20 cellular contexts compared by ENCODE assay signal in the genomic region with DNA sequence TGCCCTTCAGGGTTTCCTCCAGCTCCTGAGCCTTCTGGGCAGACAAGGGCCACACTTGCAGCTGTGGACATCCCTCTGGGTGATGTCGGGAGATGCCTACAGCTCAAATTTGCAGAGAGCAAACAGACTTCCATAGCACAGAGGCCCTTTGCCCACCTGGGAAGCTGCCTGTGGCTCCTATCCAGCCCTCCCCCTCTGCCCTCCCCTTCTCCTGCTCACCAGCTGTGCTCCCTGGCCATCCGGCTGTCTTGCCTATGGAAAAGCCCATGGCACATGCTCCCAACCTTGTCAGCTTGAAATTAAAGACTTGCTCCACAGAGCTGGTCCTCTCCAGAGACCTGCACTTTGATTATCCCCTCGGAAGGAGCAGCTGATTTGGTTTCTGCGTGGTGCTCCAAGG.
A peak's percentile ranks its signal among the peaks of the same experiment; 100 is the strongest.
DNase-seq lines count a peak whose midpoint lies in the region; ATAC-seq, FAIRE-seq and TF ChIP-seq lines count a peak whose summit lies in the region.
"Had no signal": no experiment of that assay in that cellular context is flagged by ENCODE, and none has a peak within 500 bp of the region (broad histone marks: within the 10 kb centered on the region; RNA-seq: fewer than 3 reads in every experiment).

No MANE protein-coding gene starts in this region.

- DNase-seq in NCI-H1092 treated with DMSO at 0.1 percent for 48 hours (lab: John Stamatoyannopoulos, UW) (peak; percentile 23), NCI-H1092 (lab: John Stamatoyannopoulos, UW) (no peak), BE2C (peak; percentile 61), NCI-H146 treated with DMSO at 0.1 percent for 48 hours (lab: John Stamatoyannopoulos, UW; ENCODE audit: unreplicated experiment) (peak; percentile 51), H1 (ENCODE audit: low read depth in 1 of 2, low spot score in 2 of 2) (no peak), amniotic stem cell (lab: John Stamatoyannopoulos, UW) (no peak), kidney tubule cell (ENCODE audit: low spot score) (no peak)
- DNase-seq: 8988T; Calu3; CD8-positive, alpha-beta T cell; GM23248; HCEC 1CT; HFFc6; IMR-90 had no signal

- no peak overlapping the region for H3K56ac ChIP-seq in H1 (replicated peaks; ENCODE audit: insufficient read length, low read depth, low read length)

- H3K4me3 ChIP-seq in BE2C (ENCODE audit: low read depth, low read length) (no peak overlapping the region), H1 (ENCODE audit: extremely low read depth in 1 of 4, insufficient read depth in 2 of 4, low read depth in 3 of 4, low read length in 4 of 4) (no peak overlapping the region)
- H3K4me3 ChIP-seq: BLaER1 treated with 17β-estradiol and CSF1 and Interleukin-3, amounts not matched to agents 10 nM and 100 nM; GM23248 had no signal

- peak overlapping the region; percentile 57 for H4K8ac ChIP-seq in H1 (ENCODE audit: extremely low read depth, insufficient read depth, low read length)

- no peak for TF ChIP-seq CTCF in BE2C (IDR thresholded peaks at IDR 0.05; ENCODE audit: low read depth, low read length)
- no peak for TF ChIP-seq CTCF in H1 (IDR thresholded peaks at IDR 0.05; ENCODE audit: control extremely low read depth in 1 of 3, insufficient read depth in 1 of 3, low read depth in 1 of 3, low read length in 3 of 3)

- H3K27me3 ChIP-seq in BE2C (no peaks in the 10 kb centered on the region), H1 (replicated peaks in 1 of 4; ENCODE audit: control insufficient read depth in 3 of 4, extremely low read depth in 1 of 4, insufficient read depth in 3 of 4, low read length in 3 of 4) (no peaks in the 10 kb centered on the region)
- H3K27me3 ChIP-seq: BLaER1 treated with 17β-estradiol and CSF1 and Interleukin-3, amounts not matched to agents 10 nM and 100 nM had no signal

- WGBS in H1 (ENCODE audit: extremely low coverage in 1 of 2, insufficient coverage in 1 of 2, insufficient read length in 1 of 2, insufficient replicate concordance in 2 of 2, low coverage in 1 of 2, low lambda C conversion rate in 2 of 2, missing lambda C conversion rate in 1 of 2), 2 experiments, result 100% methylated on average over 4 of the region's 4 CpGs; no CpG with 5 or more reads in 1 of the 2 experiments

- no peak for FAIRE-seq in H1 (lab: Jason Lieb, UNC)
- FAIRE-seq: G401.6, GM12891, H54, HTR-8/SVneo had no signal

- H3K4ac ChIP-seq in H1 (replicated peaks; ENCODE audit: insufficient read length, low read depth, low read length), result no peak overlapping the region

- H3K36me3 ChIP-seq in BE2C, result no peaks in the 10 kb centered on the region
- no peaks in the 10 kb centered on the region for H3K36me3 ChIP-seq in H1 (ENCODE audit: control insufficient read depth in 2 of 4, insufficient read depth in 4 of 4, low read length in 3 of 4)
- H3K36me3 ChIP-seq: BLaER1 treated with 17β-estradiol and CSF1 and Interleukin-3, amounts not matched to agents 10 nM and 100 nM had no signal

- no peak overlapping the region for H4K5ac ChIP-seq in H1 (ENCODE audit: insufficient read length, low read depth, low read length)

- H3K4me2 ChIP-seq in H1 (ENCODE audit: insufficient read depth in 1 of 2, low read depth in 2 of 2, low read length in 2 of 2), result no peak overlapping the region
- H3K4me2 ChIP-seq: BLaER1 treated with 17β-estradiol and CSF1 and Interleukin-3, amounts not matched to agents 10 nM and 100 nM had no signal

- no peak overlapping the region for H3K23ac ChIP-seq in H1 (ENCODE audit: insufficient read length)

- H4K20me1 ChIP-seq in H1 (replicated peaks in 1 of 2; ENCODE audit: control insufficient read depth in 1 of 2, insufficient read depth in 2 of 2, low read length in 2 of 2), result no peaks in the 10 kb centered on the region
- H4K20me1 ChIP-seq: BLaER1 treated with 17β-estradiol and CSF1 and Interleukin-3, amounts not matched to agents 10 nM and 100 nM had no signal

- H2BK12ac ChIP-seq in H1 (ENCODE audit: low read depth, low read length), result no peak overlapping the region

- H2AK5ac ChIP-seq in H1 (ENCODE audit: low read depth, low read length), result no peak overlapping the region

- 0 out of 2 replicates have a peak, but pooled peaks cover 3% of the 10 kb centered on the region for H3K9me3 ChIP-seq in BE2C
- H3K9me3 ChIP-seq in H1 (ENCODE audit: insufficient read depth in 2 of 2, low read depth in 1 of 2, low read length in 1 of 2), result peaks cover 0 to 2% of the 10 kb centered on the region in 2 experiments; a peak in 1 of 4 replicates

- H3K27ac ChIP-seq in H1 (ENCODE audit: low read depth, low read length), result no peak overlapping the region
- H3K27ac ChIP-seq: BLaER1 treated with 17β-estradiol and CSF1 and Interleukin-3, amounts not matched to agents 10 nM and 100 nM; GM23248 had no signal

- no peak for TF ChIP-seq EP300 in H1 (IDR thresholded peaks at IDR 0.05; ENCODE audit: borderline replicate concordance in 1 of 2, low read depth in 2 of 2, low read length in 2 of 2)

- H3K14ac ChIP-seq in H1 (ENCODE audit: insufficient read length), result no peak overlapping the region

- no peak overlapping the region for H2BK15ac ChIP-seq in H1 (ENCODE audit: low read length)

- no peak overlapping the region for H2AFZ ChIP-seq in H1 (ENCODE audit: low read length)
- H2AFZ ChIP-seq: GM23248 had no signal

- H3K4me1 ChIP-seq in BE2C (peaks cover 15% of the 10 kb centered on the region), H1 (replicated peaks in 1 of 4; ENCODE audit: control insufficient read depth in 3 of 4, insufficient read depth in 4 of 4, low read length in 3 of 4) (peaks cover 0 to 3% (median 0%) of the 10 kb centered on the region in 4 experiments; a peak in 2 of 7 replicates)
- H3K4me1 ChIP-seq: BLaER1 treated with 17β-estradiol and CSF1 and Interleukin-3, amounts not matched to agents 10 nM and 100 nM had no signal

- no peak overlapping the region for H2BK20ac ChIP-seq in H1 (ENCODE audit: low read length)

- no peaks in the 10 kb centered on the region for H3K79me2 ChIP-seq in H1 (ENCODE audit: control insufficient read depth in 1 of 2, insufficient read depth in 2 of 2, low read length in 2 of 2)

- no peak for TF ChIP-seq POLR2A in H1 (IDR thresholded peaks at IDR 0.05; ENCODE audit: control extremely low read depth in 1 of 2, low read depth in 2 of 2, low read length in 2 of 2)

- ATAC-seq in GM18520 (IDR thresholded peaks at IDR 0.05; ENCODE audit: unreplicated experiment), result no peak
- ATAC-seq: CD8-positive, alpha-beta T cell had no signal

- CTCF ChIA-PET in H1 (lab: Charles Lee; ENCODE audit: partially characterized antibody), result interaction anchor here (0.5 to 2.4 kb wide), 3 partner anchors 9 to 832 kb away, joined by 3 to 6 read pairs (median 4); no protein-coding TSS in a partner anchor

- no peak overlapping the region for H2BK5ac ChIP-seq in H1 (ENCODE audit: low read depth, low read length)

- H3K9ac ChIP-seq in H1 (replicated peaks in 1 of 4; ENCODE audit: extremely low read depth in 1 of 4, low read depth in 3 of 4, low read length in 3 of 4), result no peak overlapping the region
- H3K9ac ChIP-seq: BLaER1 treated with 17β-estradiol and CSF1 and Interleukin-3, amounts not matched to agents 10 nM and 100 nM; GM23248 had no signal

- H4K91ac ChIP-seq in H1 (replicated peaks; ENCODE audit: insufficient read length, low read length), result no peak overlapping the region

- POLR2A ChIA-PET in H1 (lab: Charles Lee; ENCODE audit: partially characterized antibody), result no interaction called here

- no peak overlapping the region for H2BK120ac ChIP-seq in H1 (replicated peaks; ENCODE audit: low read depth, low read length)

- H3K18ac ChIP-seq in H1 (ENCODE audit: extremely low read depth, low read length), result no peak overlapping the region

- no peaks in the 10 kb centered on the region for H3K79me1 ChIP-seq in H1 (ENCODE audit: low read depth, low read length)

- no peak for TF ChIP-seq RAD21 in H1 (IDR thresholded peaks at IDR 0.05 in 1 of 2, conservative IDR thresholded peaks at IDR 0.05 in 1 of 2; ENCODE audit: low read depth in 2 of 2, low read length in 2 of 2)

- no peaks in the 10 kb centered on the region for H3K23me2 ChIP-seq in H1 (ENCODE audit: low read depth, low read length)

TF ChIP-seq in H1, 55 proteins besides CTCF, POLR2A, EP300 and RAD21:
- TF ChIP-seq, protein P1, sequence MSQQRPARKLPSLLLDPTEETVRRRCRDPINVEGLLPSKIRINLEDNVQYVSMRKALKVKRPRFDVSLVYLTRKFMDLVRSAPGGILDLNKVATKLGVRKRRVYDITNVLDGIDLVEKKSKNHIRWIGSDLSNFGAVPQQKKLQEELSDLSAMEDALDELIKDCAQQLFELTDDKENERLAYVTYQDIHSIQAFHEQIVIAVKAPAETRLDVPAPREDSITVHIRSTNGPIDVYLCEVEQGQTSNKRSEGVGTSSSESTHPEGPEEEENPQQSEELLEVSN (IDR thresholded peaks at IDR 0.05), result 0 out of 2 replicates have a peak, but pooled peaks have one; percentile 18
- TF ChIP-seq POU5F1 (IDR thresholded peaks at IDR 0.05; ENCODE audit: low read depth, low read length) (no peak), TEAD4 (IDR thresholded peaks at IDR 0.05; ENCODE audit: low read depth, low read length) (no peak)

Comparison
In these comparisons a context has a peak if more than half of its experiments do, and no peak if none do; other contexts are left out.
1. DNase-seq: peak in NCI-H1092 treated with DMSO at 0.1 percent for 48 hours (single experiment), BE2C (single experiment) and NCI-H146 treated with DMSO at 0.1 percent for 48 hours (single experiment); none in NCI-H1092 (single experiment), H1 (0 of 2), amniotic stem cell (single experiment) and kidney tubule cell (single experiment).